9 cellular contexts compared by ENCODE assay signal in the genomic region with DNA sequence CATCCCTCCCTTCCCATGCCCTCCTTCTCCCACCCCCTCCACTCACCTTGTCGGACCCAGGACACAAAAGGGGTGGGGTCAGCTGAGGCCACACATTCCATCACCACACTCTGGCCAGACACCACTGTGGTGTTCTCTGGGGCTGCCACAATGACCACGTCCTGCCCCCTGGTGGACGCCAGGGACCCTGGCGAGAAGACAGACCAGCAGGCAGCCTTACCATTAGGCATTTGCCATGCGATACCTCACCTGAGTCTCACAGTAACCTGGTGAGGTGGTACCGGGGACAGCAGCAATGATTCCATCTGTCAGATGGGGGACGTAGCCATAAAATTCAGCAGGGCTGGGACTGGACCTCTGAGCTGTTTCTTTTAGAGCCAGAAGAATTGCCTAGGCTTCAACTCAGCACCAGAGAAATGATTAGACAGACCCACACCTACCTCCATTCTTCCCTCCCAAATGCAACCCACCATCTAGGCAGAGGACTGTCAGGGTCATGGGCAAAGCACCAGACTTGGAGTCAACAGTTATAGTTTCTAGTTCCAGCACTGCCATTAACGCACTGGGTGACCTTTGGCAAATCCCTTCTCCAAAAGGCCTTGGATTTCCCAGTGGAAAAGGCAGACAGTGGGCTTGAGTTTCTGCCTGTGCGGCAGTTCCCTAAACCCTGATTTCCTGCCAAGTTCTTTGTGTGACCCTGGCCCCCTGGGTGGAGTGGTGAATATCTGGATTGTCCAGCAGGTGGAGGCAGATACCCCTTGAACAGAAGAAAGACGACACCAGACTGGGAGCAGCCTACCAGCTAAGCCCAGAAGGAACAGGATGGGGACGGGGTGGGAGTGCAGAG. TPM values are rescaled to one million over a fixed set of nuclear protein-coding genes. Genes with fewer than 3 reads are reported as not detected.
DNase-seq lines count a peak whose midpoint lies in the region; ATAC-seq and TF ChIP-seq lines count a peak whose summit lies in the region.
"Had no signal": no experiment of that assay in that cellular context is flagged by ENCODE, and none has a peak within 500 bp of the region (broad histone marks: within the 10 kb centered on the region; RNA-seq: fewer than 3 reads in every experiment).

No MANE protein-coding gene starts in this region.

- peak in 5 of 7 experiments; percentile 28 to 59 (median 45) for DNase-seq in CD8-positive, alpha-beta T cell
- DNase-seq in HPDE6-E6E7 (ENCODE audit: extremely low spot score) (peak; percentile 83), NCI-H748 treated with DMSO at 0.1 percent for 48 hours (lab: John Stamatoyannopoulos, UW) (peak; percentile 22), erythroblast (lab: John Stamatoyannopoulos, UW) (peak; percentile 47 to 65), naive B cell (peak; percentile 29), type B pancreatic cell (ENCODE audit: extremely low spot score, unreplicated experiment) (peak; percentile 82)
- DNase-seq in activated CD4-positive, alpha-beta memory T cell treated with anti-CD3 and anti-CD28 coated beads, Interleukin-2, amount 10 ng/mL, durations not matched to agents 7 days and 5 days: peak; percentile 59

- peaks cover 16% of the 10 kb centered on the region for H3K27me3 ChIP-seq in CD8-positive, alpha-beta T cell (ENCODE audit: insufficient read depth, low read length)

- no peaks in the 10 kb centered on the region for H3K9me3 Mint-ChIP-seq in CD8-positive, alpha-beta T cell
- no peaks in the 10 kb centered on the region for H3K9me3 Mint-ChIP-seq in activated CD4-positive, alpha-beta memory T cell treated with anti-CD3 and anti-CD28 coated beads, Interleukin-2, amount 10 ng/mL, durations not matched to agents 7 days and 5 days
- H3K9me3 Mint-ChIP-seq in naive B cell (no peaks in the 10 kb centered on the region), type B pancreatic cell (no peaks in the 10 kb centered on the region)
- H3K9me3 Mint-ChIP-seq: IgD-negative memory B cell had no signal

- CTCF ChIA-PET in CD8-positive, alpha-beta T cell (lab: Charles Lee): interaction anchor here (1.1 to 1.5 kb wide), 7 partner anchors 12 to 82 kb away, joined by 3 to 6 read pairs (median 4); no protein-coding TSS in a partner anchor
- CTCF ChIA-PET in activated CD4-positive, alpha-beta memory T cell treated with anti-CD3 and anti-CD28 coated beads, Interleukin-2, amount 10 ng/mL, durations not matched to agents 7 days and 5 days (lab: Charles Lee): interaction anchor here (0.8 to 3.7 kb wide), 10 partner anchors 9 to 82 kb away, joined by 3 to 15 read pairs (median 5); no protein-coding TSS in a partner anchor

- no peak for TF ChIP-seq POLR2A in erythroblast (IDR thresholded peaks at IDR 0.05; ENCODE audit: low read length)

- H3K4me1 Mint-ChIP-seq in CD8-positive, alpha-beta T cell (ENCODE audit: low read depth): peaks cover 8% of the 10 kb centered on the region
- H3K4me1 Mint-ChIP-seq in activated CD4-positive, alpha-beta memory T cell treated with anti-CD3 and anti-CD28 coated beads, Interleukin-2, amount 10 ng/mL, durations not matched to agents 7 days and 5 days: no peaks in the 10 kb centered on the region
- H3K4me1 Mint-ChIP-seq in naive B cell (peaks cover 7 to 13% (median 11%) of the 10 kb centered on the region in 3 donors), type B pancreatic cell (ENCODE audit: unreplicated experiment) (peaks cover 13% of the 10 kb centered on the region)

- H3K9me3 ChIP-seq in CD8-positive, alpha-beta T cell (ENCODE audit: low read length): no peaks in the 10 kb centered on the region

- POLR2A ChIA-PET in CD8-positive, alpha-beta T cell (lab: Charles Lee): interaction anchor here (0.6 kb wide), 1 partner anchor 215 kb away, joined by 3 read pairs; no protein-coding TSS in a partner anchor
- POLR2A ChIA-PET in activated CD4-positive, alpha-beta memory T cell treated with anti-CD3 and anti-CD28 coated beads, Interleukin-2, amount 10 ng/mL, durations not matched to agents 7 days and 5 days (lab: Charles Lee): interaction anchor here (0.9 kb wide), 1 partner anchor 96 kb away, joined by 3 read pairs; no protein-coding TSS in a partner anchor

- H3K36me3 ChIP-seq in CD8-positive, alpha-beta T cell (ENCODE audit: insufficient read depth, low read length): no peaks in the 10 kb centered on the region

- H3K36me3 Mint-ChIP-seq in CD8-positive, alpha-beta T cell: no peaks in the 10 kb centered on the region
- H3K36me3 Mint-ChIP-seq in activated CD4-positive, alpha-beta memory T cell treated with anti-CD3 and anti-CD28 coated beads, Interleukin-2, amount 10 ng/mL, durations not matched to agents 7 days and 5 days (ENCODE audit: low read depth): no peaks in the 10 kb centered on the region
- H3K36me3 Mint-ChIP-seq in naive B cell (no peaks in the 10 kb centered on the region), type B pancreatic cell (peaks cover 3% of the 10 kb centered on the region)
- H3K36me3 Mint-ChIP-seq: IgD-negative memory B cell had no signal

- intact Hi-C loops in CD8-positive, alpha-beta T cell (cut with DNase I, micrococcal nuclease): loop anchor here in 1 of 2 experiments (1.0 kb wide), 1 partner anchor 82 kb away; no protein-coding TSS in a partner anchor

- H3K27ac ChIP-seq in CD8-positive, alpha-beta T cell (ENCODE audit: low read depth, low read length): no peak overlapping the region

- peak; percentile 59 for ATAC-seq in CD8-positive, alpha-beta T cell
- peak; percentile 68 to 75 for ATAC-seq in naive B cell (ENCODE audit: low read depth in 2 of 2)
- ATAC-seq in HG03520 (IDR thresholded peaks at IDR 0.05; ENCODE audit: unreplicated experiment): no peak

- peaks cover 5% of the 10 kb centered on the region for H3K4me1 ChIP-seq in CD8-positive, alpha-beta T cell (ENCODE audit: insufficient read depth, low read length)

- TF ChIP-seq CTCF in CD8-positive, alpha-beta T cell (IDR thresholded peaks at IDR 0.05): peak; percentile 44
- TF ChIP-seq CTCF in type B pancreatic cell (conservative IDR thresholded peaks at IDR 0.05): peak; percentile 75

- H3K4me3 Mint-ChIP-seq in CD8-positive, alpha-beta T cell: no peak overlapping the region
- H3K4me3 Mint-ChIP-seq in activated CD4-positive, alpha-beta memory T cell treated with anti-CD3 and anti-CD28 coated beads, Interleukin-2, amount 10 ng/mL, durations not matched to agents 7 days and 5 days: no peak overlapping the region
- H3K4me3 Mint-ChIP-seq in naive B cell: no peak overlapping the region
- no peak overlapping the region for H3K4me3 Mint-ChIP-seq in type B pancreatic cell
- H3K4me3 Mint-ChIP-seq: IgD-negative memory B cell had no signal

- no peak overlapping the region for H3K4me3 ChIP-seq in CD8-positive, alpha-beta T cell (ENCODE audit: low read depth, low read length)

- peaks cover 50% of the 10 kb centered on the region for H3K27me3 Mint-ChIP-seq in CD8-positive, alpha-beta T cell (ENCODE audit: low read depth)
- peaks cover 51% of the 10 kb centered on the region for H3K27me3 Mint-ChIP-seq in activated CD4-positive, alpha-beta memory T cell treated with anti-CD3 and anti-CD28 coated beads, Interleukin-2, amount 10 ng/mL, durations not matched to agents 7 days and 5 days
- peaks cover 45 to 66% (median 46%) of the 10 kb centered on the region in 3 donors for H3K27me3 Mint-ChIP-seq in naive B cell
- H3K27me3 Mint-ChIP-seq in type B pancreatic cell: peaks cover 39% of the 10 kb centered on the region

- no peak overlapping the region for H3K27ac Mint-ChIP-seq in CD8-positive, alpha-beta T cell
- no peak overlapping the region for H3K27ac Mint-ChIP-seq in activated CD4-positive, alpha-beta memory T cell treated with anti-CD3 and anti-CD28 coated beads, Interleukin-2, amount 10 ng/mL, durations not matched to agents 7 days and 5 days
- H3K27ac Mint-ChIP-seq in naive B cell (no peak overlapping the region), type B pancreatic cell (peak overlapping the region; percentile 77)
- H3K27ac Mint-ChIP-seq: IgD-negative memory B cell had no signal

RNA-seq across cellular contexts. Expression of a gene that starts 21.8 kb away (rescaled TPM):
- under 1 TPM in 1 of 2 experiments, not detected in 1; 0.08 TPM for total RNA-seq in CD8-positive, alpha-beta T cell
- under 1 TPM; 0.05 to 0.08 TPM for total RNA-seq in activated CD4-positive, alpha-beta memory T cell treated with anti-CD3 and anti-CD28 coated beads, Interleukin-2, amount 10 ng/mL, durations not matched to agents 7 days and 5 days
- polyA plus RNA-seq in naive B cell (ENCODE audit: low read depth in 6 of 6): not detected
- 2.4 and 17.1 TPM in 2 replicates for total RNA-seq in type B pancreatic cell (ENCODE audit: low replicate concordance)
- polyA plus RNA-seq: IgD-negative memory B cell had no signal

RNA-seq across cellular contexts. Expression of a gene that starts 23.2 kb away (rescaled TPM):
- not detected for total RNA-seq in CD8-positive, alpha-beta T cell
- not detected for total RNA-seq in activated CD4-positive, alpha-beta memory T cell treated with anti-CD3 and anti-CD28 coated beads, Interleukin-2, amount 10 ng/mL, durations not matched to agents 7 days and 5 days
- not detected for polyA plus RNA-seq in naive B cell (ENCODE audit: low read depth in 6 of 6)
- total RNA-seq in type B pancreatic cell (ENCODE audit: low replicate concordance): 18.8 and 169 TPM in 2 replicates
- polyA plus RNA-seq: IgD-negative memory B cell had no signal

Comparison
In these comparisons a context has a peak if more than half of its experiments do, and no peak if none do; other contexts are left out.
1. DNase-seq: peak in every context shown above with its lines; median percentile 83 in HPDE6-E6E7; 82 in type B pancreatic cell; 59 in activated CD4-positive, alpha-beta memory T cell treated with anti-CD3 and anti-CD28 coated beads, Interleukin-2, amount 10 ng/mL, durations not matched to agents 7 days and 5 days; 56 in erythroblast; 45 in CD8-positive, alpha-beta T cell; 29 in naive B cell; 22 in NCI-H748 treated with DMSO at 0.1 percent for 48 hours.
2. RNA of a gene that starts 23.2 kb away (total RNA-seq): 18.8 to 169 TPM in type B pancreatic cell; not detected in CD8-positive, alpha-beta T cell and not detected in activated CD4-positive, alpha-beta memory T cell treated with anti-CD3 and anti-CD28 coated beads, Interleukin-2, amount 10 ng/mL, durations not matched to agents 7 days and 5 days; every median in the first group is over 10 times any median in the second.